8 cellular contexts compared by ENCODE assay signal in genomic region chr11:695606-696381, GRCh38. TPM values are rescaled to one million over a fixed set of nuclear protein-coding genes. Genes with fewer than 3 reads are reported as not detected.
A peak's percentile ranks its signal among the peaks of the same experiment; 100 is the strongest.
DNase-seq lines count a peak whose midpoint lies in the region; ATAC-seq and TF ChIP-seq lines count a peak whose summit lies in the region.

TSS of gene TMEM80 (plus strand) at chr11:695816. CDS start at chr11:695828, 12 bp downstream.

- peak within 1 kb of the TSS; percentile 94 for H3K27ac Mint-ChIP-seq in activated CD4-positive, alpha-beta T cell treated with anti-CD3 and anti-CD28 coated beads, Interleukin-2, amount 10 ng/mL, durations not matched to agents 24 days and 14 days

- intact Hi-C loops in activated CD4-positive, alpha-beta T cell treated with anti-CD3 and anti-CD28 coated beads, Interleukin-2, amount 10 ng/mL, durations not matched to agents 24 days and 14 days (cut with micrococcal nuclease) = loop anchor here (1.0 to 5.0 kb wide), 4 partner anchors 31 to 158 kb away; partner anchors contain the start of genes HRAS, LRRC56, PHRF1 and SLC25A22

- H3K4me3 ChIP-seq in AG10803 (ENCODE audit: low read length) = peak within 1 kb of the TSS; percentile 80

- peaks cover 9% of the 10 kb centered on the region for H3K36me3 Mint-ChIP-seq in activated CD4-positive, alpha-beta T cell treated with anti-CD3 and anti-CD28 coated beads, Interleukin-2, amount 10 ng/mL, durations not matched to agents 24 days and 14 days (ENCODE audit: low read depth)

- H3K9me3 Mint-ChIP-seq in activated CD4-positive, alpha-beta T cell treated with anti-CD3 and anti-CD28 coated beads, Interleukin-2, amount 10 ng/mL, durations not matched to agents 24 days and 14 days = no peaks in the 10 kb centered on the region

- H3K27me3 Mint-ChIP-seq in activated CD4-positive, alpha-beta T cell treated with anti-CD3 and anti-CD28 coated beads, Interleukin-2, amount 10 ng/mL, durations not matched to agents 24 days and 14 days = no peaks in the 10 kb centered on the region

- DNase-seq in AG10803 (ENCODE audit: low read depth) = peak; percentile 96
- peak; percentile 74 for DNase-seq in GM19238 (ENCODE audit: insufficient read length, low spot score)
- peak; percentile 45 for DNase-seq in NCI-H524 treated with DMSO at 0.1 percent for 48 hours (lab: John Stamatoyannopoulos, UW)
- DNase-seq in activated CD4-positive, alpha-beta T cell treated with anti-CD3 and anti-CD28 coated beads, Interleukin-2, amount 10 ng/mL, durations not matched to agents 24 days and 14 days = peak; percentile 99
- DNase-seq in cortex of kidney (lab: John Stamatoyannopoulos, UW) = peak; percentile 97
- peak; percentile 100 for DNase-seq in left kidney (ENCODE audit: low read depth, low spot score)
- peak; percentile 97 to 99 for DNase-seq in stimulated activated CD4-positive, alpha-beta T cell treated with anti-CD3 and anti-CD28 coated beads, Interleukin-2, amount 100 ng/mL, for 24 hours

- TF ChIP-seq CTCF in AG10803 (conservative IDR thresholded peaks at IDR 0.05; ENCODE audit: low read length) = no peak

- ATAC-seq in HG03442 (IDR thresholded peaks at IDR 0.05; ENCODE audit: unreplicated experiment) = peak; percentile 64

- H3K4me1 Mint-ChIP-seq in activated CD4-positive, alpha-beta T cell treated with anti-CD3 and anti-CD28 coated beads, Interleukin-2, amount 10 ng/mL, durations not matched to agents 24 days and 14 days = peaks cover 41% of the 10 kb centered on the region

- H3K4me3 Mint-ChIP-seq in activated CD4-positive, alpha-beta T cell treated with anti-CD3 and anti-CD28 coated beads, Interleukin-2, amount 10 ng/mL, durations not matched to agents 24 days and 14 days = peak within 1 kb of the TSS; percentile 90

RNA-seq across cellular contexts. Expression of gene TMEM80, which starts in this region (rescaled TPM):
- total RNA-seq in activated CD4-positive, alpha-beta T cell treated with anti-CD3 and anti-CD28 coated beads, Interleukin-2, amount 10 ng/mL, durations not matched to agents 24 days and 14 days = 12.3 and 12.5 TPM in 2 replicates

Comparison
In these comparisons a context has a peak if more than half of its experiments do, and no peak if none do; other contexts are left out.
1. Peak in every context shown above with its lines: DNase-seq, ATAC-seq and H3K4me3 ChIP-seq.
2. DNase-seq: peak in every context shown above with its lines; median percentile 100 in left kidney; 99 in activated CD4-positive, alpha-beta T cell treated with anti-CD3 and anti-CD28 coated beads, Interleukin-2, amount 10 ng/mL, durations not matched to agents 24 days and 14 days; 98 in stimulated activated CD4-positive, alpha-beta T cell treated with anti-CD3 and anti-CD28 coated beads, Interleukin-2, amount 100 ng/mL, for 24 hours; 97 in cortex of kidney; 96 in AG10803; 74 in GM19238; 45 in NCI-H524 treated with DMSO at 0.1 percent for 48 hours.